ENCODE assay signal across 8 cellular contexts in the genomic region with DNA sequence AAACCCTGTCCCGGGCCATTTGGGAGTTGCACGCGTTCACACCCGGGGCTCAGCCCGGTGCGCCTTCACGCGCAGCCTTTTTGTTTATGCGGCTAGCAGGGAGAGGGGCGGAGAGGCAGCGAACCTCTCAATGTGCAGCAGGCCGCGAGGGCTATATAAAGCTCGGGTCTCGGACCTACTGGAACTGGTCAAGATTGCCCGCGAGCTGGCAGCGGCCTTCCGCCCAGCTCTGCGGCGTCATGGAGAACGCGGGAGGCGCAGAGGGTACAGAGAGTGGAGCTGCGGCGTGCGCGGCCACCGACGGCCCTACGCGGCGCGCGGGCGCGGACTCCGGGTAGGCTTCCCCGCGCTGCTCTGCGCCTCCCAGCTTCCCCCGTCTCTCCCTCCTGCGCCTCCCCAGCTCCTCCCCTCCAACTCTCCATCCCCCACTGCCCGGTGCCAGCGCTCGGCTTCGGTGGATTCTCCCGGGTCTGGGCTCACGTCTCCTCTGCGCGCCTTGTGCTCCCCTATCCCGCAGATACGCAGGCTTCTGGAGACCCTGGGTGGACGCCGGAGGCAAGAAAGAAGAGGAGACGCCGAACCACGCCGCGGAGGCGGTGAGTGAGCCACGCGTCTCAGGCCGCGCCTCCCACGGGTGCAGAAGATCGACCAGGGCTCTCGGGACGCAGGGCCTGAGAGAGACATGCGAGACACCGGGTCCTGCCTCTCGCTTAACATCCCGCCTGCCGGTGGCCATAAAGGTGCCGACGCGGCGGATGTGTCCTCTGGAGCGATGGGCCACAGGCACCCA. TPM values are rescaled to one million over a fixed set of nuclear protein-coding genes. Genes with fewer than 3 reads are reported as not detected.
DNase-seq lines count a peak whose midpoint lies in the region; ATAC-seq and TF ChIP-seq lines count a peak whose summit lies in the region.

A gene with protein sequence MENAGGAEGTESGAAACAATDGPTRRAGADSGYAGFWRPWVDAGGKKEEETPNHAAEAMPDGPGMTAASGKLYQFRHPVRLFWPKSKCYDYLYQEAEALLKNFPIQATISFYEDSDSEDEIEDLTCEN (plus strand): TSS at position 183 of the 790 bp plus-strand sequence. CDS start 57 bp downstream, at position 240.

- peak; percentile 83 for ATAC-seq in HG03432 (IDR thresholded peaks at IDR 0.05; ENCODE audit: unreplicated experiment)
- ATAC-seq in T-helper 17 cell = peak; percentile 52
- no peak for ATAC-seq in GM21717 (IDR thresholded peaks at IDR 0.05; ENCODE audit: unreplicated experiment)

- peak within 1 kb of the TSS; percentile 75 for H2AFZ ChIP-seq in mesenchymal stem cell (ENCODE audit: low read depth, low read length)

- no peak within 1 kb of the TSS for H4K8ac ChIP-seq in mesenchymal stem cell (ENCODE audit: low read length)

- H2BK15ac ChIP-seq in mesenchymal stem cell (ENCODE audit: low read depth, poor library complexity, severe bottlenecking) = no peak within 1 kb of the TSS

- intact Hi-C loops in activated CD4-positive, alpha-beta T cell treated with anti-CD3 and anti-CD28 coated beads, Interleukin-2, amount 10 ng/mL, durations not matched to agents 24 days and 14 days (cut with micrococcal nuclease) = loop anchor here (10.0 kb wide), 1 partner anchor 911 kb away; the partner anchor contains the start of gene TBX18
- intact Hi-C loops in thyroid gland (cut with DNase I) = no loop called here

- H3K4me1 Mint-ChIP-seq in activated CD4-positive, alpha-beta T cell treated with anti-CD3 and anti-CD28 coated beads, Interleukin-2, amount 10 ng/mL, durations not matched to agents 24 days and 14 days = peaks cover 5% of the 10 kb centered on the region
- H3K4me1 Mint-ChIP-seq in T-helper 17 cell (peaks cover 10% of the 10 kb centered on the region), endodermal cell (peaks cover 3% of the 10 kb centered on the region)

- H3K9me3 ChIP-seq in T-helper 17 cell (ENCODE audit: control insufficient read depth, low read length, poor library complexity, severe bottlenecking) (peaks cover 5% of the 10 kb centered on the region), endodermal cell (ENCODE audit: control insufficient read depth, low read length) (no peaks in the 10 kb centered on the region), mesenchymal stem cell (ENCODE audit: control insufficient read depth, low read length) (no peaks in the 10 kb centered on the region), thyroid gland (no peaks in the 10 kb centered on the region)

- H3K4ac ChIP-seq in mesenchymal stem cell (ENCODE audit: low read depth in 1 of 2, low read length in 2 of 2) = no peak within 1 kb of the TSS

- no peak within 1 kb of the TSS for H3K27ac ChIP-seq in endodermal cell (ENCODE audit: low read depth, low read length)
- no peak within 1 kb of the TSS for H3K27ac ChIP-seq in mesenchymal stem cell (ENCODE audit: low read length, poor library complexity, severe bottlenecking)
- H3K27ac ChIP-seq in thyroid gland = no peak within 1 kb of the TSS

- DNase-seq in activated CD4-positive, alpha-beta T cell treated with anti-CD3 and anti-CD28 coated beads, Interleukin-2, amount 10 ng/mL, durations not matched to agents 24 days and 14 days = no peak
- no peak for DNase-seq in activated CD4-positive, alpha-beta T cell treated with anti-CD3 and anti-CD28 coated beads, Interleukin-2, amount 50 U/mL, for 1 hour
- no peak for DNase-seq in T-helper 17 cell
- peak; percentile 82 for DNase-seq in endodermal cell
- peak; percentile 44 for DNase-seq in mesenchymal stem cell
- DNase-seq in thyroid gland = peak; percentile 29 to 31

- no peak within 1 kb of the TSS for H3K27ac Mint-ChIP-seq in activated CD4-positive, alpha-beta T cell treated with anti-CD3 and anti-CD28 coated beads, Interleukin-2, amount 10 ng/mL, durations not matched to agents 24 days and 14 days
- H3K27ac Mint-ChIP-seq in T-helper 17 cell = no peak within 1 kb of the TSS
- H3K27ac Mint-ChIP-seq in endodermal cell = no peak within 1 kb of the TSS

- no peaks in the 10 kb centered on the region for H3K4me1 ChIP-seq in endodermal cell (ENCODE audit: control insufficient read depth, insufficient read depth, low read length)
- peaks cover 13% of the 10 kb centered on the region for H3K4me1 ChIP-seq in mesenchymal stem cell (ENCODE audit: control insufficient read depth, insufficient read depth, low read depth, low read length)
- peaks cover 13% of the 10 kb centered on the region in 2 donors for H3K4me1 ChIP-seq in thyroid gland

- peak within 1 kb of the TSS; percentile 57 for H3K4me3 Mint-ChIP-seq in activated CD4-positive, alpha-beta T cell treated with anti-CD3 and anti-CD28 coated beads, Interleukin-2, amount 10 ng/mL, durations not matched to agents 24 days and 14 days
- H3K4me3 Mint-ChIP-seq in T-helper 17 cell = peak within 1 kb of the TSS; percentile 83
- H3K4me3 Mint-ChIP-seq in endodermal cell = peak within 1 kb of the TSS; percentile 66

- H3K27me3 ChIP-seq in endodermal cell (ENCODE audit: control insufficient read depth, insufficient read depth, low read length, poor library complexity, severe bottlenecking) = peaks cover 69% of the 10 kb centered on the region
- H3K27me3 ChIP-seq in mesenchymal stem cell (ENCODE audit: control insufficient read depth in 1 of 2, insufficient read depth in 1 of 2, low read length in 2 of 2) = peaks cover 34 to 51% of the 10 kb centered on the region in 2 experiments
- H3K27me3 ChIP-seq in thyroid gland = peaks cover 15% of the 10 kb centered on the region

- no peak within 1 kb of the TSS for H2BK12ac ChIP-seq in mesenchymal stem cell (ENCODE audit: low read length in 2 of 2)

- H3K27me3 Mint-ChIP-seq in activated CD4-positive, alpha-beta T cell treated with anti-CD3 and anti-CD28 coated beads, Interleukin-2, amount 10 ng/mL, durations not matched to agents 24 days and 14 days = peaks cover 52% of the 10 kb centered on the region
- H3K27me3 Mint-ChIP-seq in T-helper 17 cell (peaks cover 66% of the 10 kb centered on the region), endodermal cell (ENCODE audit: insufficient read depth) (peaks cover 54% of the 10 kb centered on the region)

- no peak within 1 kb of the TSS for H3K18ac ChIP-seq in mesenchymal stem cell (ENCODE audit: low read depth in 1 of 2, low read length in 2 of 2)

- no peak for TF ChIP-seq CTCF in endodermal cell (conservative IDR thresholded peaks at IDR 0.05)
- TF ChIP-seq CTCF in thyroid gland (IDR thresholded peaks at IDR 0.05) = no peak

- H3K14ac ChIP-seq in mesenchymal stem cell (ENCODE audit: low read length in 2 of 2) = no peak within 1 kb of the TSS

- H3K36me3 Mint-ChIP-seq in activated CD4-positive, alpha-beta T cell treated with anti-CD3 and anti-CD28 coated beads, Interleukin-2, amount 10 ng/mL, durations not matched to agents 24 days and 14 days (ENCODE audit: low read depth) = no peaks in the 10 kb centered on the region
- peaks cover 7% of the 10 kb centered on the region for H3K36me3 Mint-ChIP-seq in T-helper 17 cell (ENCODE audit: low read depth)
- no peaks in the 10 kb centered on the region for H3K36me3 Mint-ChIP-seq in endodermal cell (ENCODE audit: low read depth)

- peak within 1 kb of the TSS; percentile 82 for H3K4me3 ChIP-seq in endodermal cell (ENCODE audit: low read length)
- H3K4me3 ChIP-seq in mesenchymal stem cell (ENCODE audit: insufficient read depth in 1 of 2, low read depth in 1 of 2, low read length in 2 of 2) = peak within 1 kb of the TSS; percentile 59 to 77
- H3K4me3 ChIP-seq in thyroid gland (replicated peaks in 1 of 3) = peak within 1 kb of the TSS in 2 of 3 donors; percentile 26 to 30

- no peak for TF ChIP-seq POLR2A in thyroid gland (IDR thresholded peaks at IDR 0.05)

- H2BK120ac ChIP-seq in mesenchymal stem cell (ENCODE audit: low read depth, low read length) = no peak within 1 kb of the TSS

- WGBS in endodermal cell (ENCODE audit: insufficient coverage in 1 of 2, insufficient read length in 1 of 2), 2 experiments = 0 to 1% methylated on average over 15 to 79 of the region's 79 CpGs
- 1% methylated on average over 61 of the region's 79 CpGs for WGBS in mesenchymal stem cell
- 0 to 1% methylated on average over 32 to 44 of the region's 79 CpGs for WGBS in thyroid gland, 2 donors

- H3K23ac ChIP-seq in mesenchymal stem cell (ENCODE audit: low read length in 2 of 2) = no peak within 1 kb of the TSS

- H3K9ac ChIP-seq in endodermal cell (ENCODE audit: extremely low read depth, low read length, poor library complexity, severe bottlenecking) (no peak within 1 kb of the TSS), mesenchymal stem cell (ENCODE audit: low read length) (peak within 1 kb of the TSS; percentile 37)

- H3K4me2 ChIP-seq in mesenchymal stem cell (ENCODE audit: low read length, poor library complexity, severe bottlenecking) = peak within 1 kb of the TSS; percentile 88

- H2AK5ac ChIP-seq in mesenchymal stem cell (ENCODE audit: low read length, severe bottlenecking) = no peak within 1 kb of the TSS

- no peaks in the 10 kb centered on the region for H3K9me3 Mint-ChIP-seq in activated CD4-positive, alpha-beta T cell treated with anti-CD3 and anti-CD28 coated beads, Interleukin-2, amount 10 ng/mL, durations not matched to agents 24 days and 14 days
- no peaks in the 10 kb centered on the region for H3K9me3 Mint-ChIP-seq in endodermal cell

- no peaks in the 10 kb centered on the region for H3K36me3 ChIP-seq in endodermal cell (ENCODE audit: control insufficient read depth, insufficient read depth, low read length)
- peaks cover 0 to 3% of the 10 kb centered on the region in 2 experiments for H3K36me3 ChIP-seq in mesenchymal stem cell (ENCODE audit: control insufficient read depth in 1 of 2, insufficient read depth in 2 of 2, low read depth in 1 of 2, low read length in 2 of 2)
- no peaks in the 10 kb centered on the region for H3K36me3 ChIP-seq in thyroid gland

- H2BK5ac ChIP-seq in mesenchymal stem cell (ENCODE audit: low read depth, low read length, poor library complexity, severe bottlenecking) = no peak within 1 kb of the TSS

- no peak within 1 kb of the TSS for H4K91ac ChIP-seq in mesenchymal stem cell (ENCODE audit: low read length)

- H3K79me1 ChIP-seq in mesenchymal stem cell (replicated peaks; ENCODE audit: low read length, poor library complexity, severe bottlenecking) = no peaks in the 10 kb centered on the region

RNA-seq across cellular contexts. Expression of the gene that starts here (rescaled TPM):
- total RNA-seq in activated CD4-positive, alpha-beta T cell treated with anti-CD3 and anti-CD28 coated beads, Interleukin-2, amount 10 ng/mL, durations not matched to agents 24 days and 14 days = not detected in 2 replicates
- total RNA-seq in T-helper 17 cell = not detected
- 1 to 10 TPM in 1 of 2 donors, under 1 TPM in 1; 0.07 to 1.2 TPM for total RNA-seq in endodermal cell
- polyA plus RNA-seq in endodermal cell (2013, experiment 1 of 2) = not detected
- not detected for polyA plus RNA-seq in endodermal cell (2013, experiment 2 of 2)
- not detected for polyA plus RNA-seq in mesenchymal stem cell (2013, experiment 1 of 2)
- not detected for polyA plus RNA-seq in mesenchymal stem cell (2013, experiment 2 of 2)
- not detected for total RNA-seq in thyroid gland

Comparison
In these comparisons a context has a peak if more than half of its experiments do, and no peak if none do; other contexts are left out.
1. Peak in ATAC-seq in T-helper 17 cell; RNA of the gene not detected or under 1 TPM.
2. Peak in DNase-seq and H3K4me3 ChIP-seq in thyroid gland; RNA of the gene not detected or under 1 TPM.
3. DNase-seq: peak in endodermal cell (single experiment) and mesenchymal stem cell (single experiment); none in activated CD4-positive, alpha-beta T cell treated with anti-CD3 and anti-CD28 coated beads, Interleukin-2, amount 10 ng/mL, durations not matched to agents 24 days and 14 days (single experiment), activated CD4-positive, alpha-beta T cell treated with anti-CD3 and anti-CD28 coated beads, Interleukin-2, amount 50 U/mL, for 1 hour (single experiment) and T-helper 17 cell (0 of 3).
4. H3K4me3 ChIP-seq: peak in every context shown above with its lines; median percentile 82 in endodermal cell; 68 in mesenchymal stem cell; 28 in thyroid gland.
5. Peak in every context shown above with its lines, with median percentiles within 50 percentile points of each other: H3K4me3 Mint-ChIP-seq.